ENCODE assay signal across 21 cellular contexts in the genomic region with DNA sequence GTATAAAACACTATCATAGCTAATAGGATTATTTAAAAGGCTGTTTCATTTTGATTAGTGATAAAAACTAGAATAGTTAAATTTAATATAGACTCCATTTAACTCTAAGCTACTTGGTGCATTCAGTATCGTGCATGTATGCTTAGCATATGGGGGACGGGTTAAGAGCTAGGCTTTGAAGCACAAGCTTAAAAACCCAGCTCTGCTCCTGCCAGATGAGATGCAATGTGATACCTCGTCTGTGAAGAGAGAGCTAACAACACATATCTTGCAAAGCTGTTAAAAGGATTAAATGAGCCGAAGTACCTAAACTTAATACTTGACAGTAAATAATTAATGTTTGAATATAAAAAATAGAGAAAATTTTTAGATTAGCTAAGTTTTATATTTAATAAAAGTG. TPM values are rescaled to one million over a fixed set of nuclear protein-coding genes. Genes with fewer than 3 reads are reported as not detected.
A peak's percentile ranks its signal among the peaks of the same experiment; 100 is the strongest.
DNase-seq lines count a peak whose midpoint lies in the region; ATAC-seq lines count a peak whose summit lies in the region.
"Had no signal": no experiment of that assay in that cellular context is flagged by ENCODE, and none has a peak within 500 bp of the region (broad histone marks: within the 10 kb centered on the region; RNA-seq: fewer than 3 reads in every experiment).

No MANE protein-coding gene starts in this region.

- H3K27me3 ChIP-seq in right cardiac atrium (ENCODE audit: control insufficient read depth, insufficient read depth), result no peaks in the 10 kb centered on the region
- H3K27me3 ChIP-seq: cardiac muscle cell, esophagus squamous epithelium, neutrophil had no signal

- ATAC-seq in right cardiac atrium (no peak), HG03039 (IDR thresholded peaks at IDR 0.05; ENCODE audit: unreplicated experiment) (no peak), GM18517 (IDR thresholded peaks at IDR 0.05; ENCODE audit: unreplicated experiment) (no peak), GM19395 (IDR thresholded peaks at IDR 0.05; ENCODE audit: unreplicated experiment) (no peak)
- ATAC-seq: activated CD8-positive, alpha-beta T cell treated with anti-CD3 and anti-CD28 coated beads for 36 hours; WTC11 had no signal

- intact Hi-C loops in right cardiac atrium (cut with DNase I), result loop anchor here in 3 of 4 donors (10.0 kb wide), 4 partner anchors 106 to 1486 kb away; no protein-coding TSS in a partner anchor

- peaks cover 2% of the 10 kb centered on the region for H3K4me1 ChIP-seq in right cardiac atrium (ENCODE audit: control insufficient read depth, insufficient read depth, low read length)

- H3K27ac ChIP-seq in right cardiac atrium (ENCODE audit: low read length), result peak overlapping the region; percentile 12
- H3K27ac ChIP-seq: 22Rv1 had no signal

- peak; percentile 1 for DNase-seq in NCI-H1092 treated with DMSO at 0.1 percent for 48 hours (lab: John Stamatoyannopoulos, UW)
- DNase-seq in NCI-H1092 (lab: John Stamatoyannopoulos, UW), result no peak
- peak; percentile 6 for DNase-seq in NCI-H2107 (lab: John Stamatoyannopoulos, UW)
- peak; percentile 25 for DNase-seq in OCI-M2 (lab: John Stamatoyannopoulos, UW; ENCODE audit: unreplicated experiment)
- no peak for DNase-seq in right cardiac atrium
- DNase-seq: activated CD8-positive, alpha-beta T cell treated with anti-CD3 and anti-CD28 coated beads for 36 hours; activated naive CD4-positive, alpha-beta T cell treated with Interleukin-2 at 50 U/mL for 16 hours; activated T-cell treated with anti-CD3 and anti-CD28 coated beads, Interleukin-2, amount 50 U/mL, for 1 hour; amygdala; COR-L47; effector CD4-positive, alpha-beta T cell; esophagus squamous epithelium; NCI-H345; SHP77 had no signal

- H3K9me3 ChIP-seq in right cardiac atrium (ENCODE audit: control insufficient read depth, low read length), result no peaks in the 10 kb centered on the region
- H3K9me3 ChIP-seq: esophagus squamous epithelium, neutrophil had no signal

- no peak overlapping the region for H3K4me3 ChIP-seq in right cardiac atrium (ENCODE audit: low read length)
- H3K4me3 ChIP-seq: cardiac muscle cell, esophagus squamous epithelium had no signal

- WGBS in right cardiac atrium, result 57% methylated on average over 4 of the region's 4 CpGs

RNA-seq across cellular contexts. Expression of a gene that starts 42.2 kb away (rescaled TPM):
- 10 to 100 TPM; 18.9 to 34.0 (median 26.7) TPM for total RNA-seq in right cardiac atrium
- polyA plus RNA-seq in right cardiac atrium, result 17.2 TPM

Comparison
In these comparisons a context has a peak if more than half of its experiments do, and no peak if none do; other contexts are left out.
1. DNase-seq: peak in NCI-H1092 treated with DMSO at 0.1 percent for 48 hours (single experiment), NCI-H2107 (single experiment) and OCI-M2 (single experiment); none in NCI-H1092 (single experiment) and right cardiac atrium (0 of 3).